In the genomic region with DNA sequence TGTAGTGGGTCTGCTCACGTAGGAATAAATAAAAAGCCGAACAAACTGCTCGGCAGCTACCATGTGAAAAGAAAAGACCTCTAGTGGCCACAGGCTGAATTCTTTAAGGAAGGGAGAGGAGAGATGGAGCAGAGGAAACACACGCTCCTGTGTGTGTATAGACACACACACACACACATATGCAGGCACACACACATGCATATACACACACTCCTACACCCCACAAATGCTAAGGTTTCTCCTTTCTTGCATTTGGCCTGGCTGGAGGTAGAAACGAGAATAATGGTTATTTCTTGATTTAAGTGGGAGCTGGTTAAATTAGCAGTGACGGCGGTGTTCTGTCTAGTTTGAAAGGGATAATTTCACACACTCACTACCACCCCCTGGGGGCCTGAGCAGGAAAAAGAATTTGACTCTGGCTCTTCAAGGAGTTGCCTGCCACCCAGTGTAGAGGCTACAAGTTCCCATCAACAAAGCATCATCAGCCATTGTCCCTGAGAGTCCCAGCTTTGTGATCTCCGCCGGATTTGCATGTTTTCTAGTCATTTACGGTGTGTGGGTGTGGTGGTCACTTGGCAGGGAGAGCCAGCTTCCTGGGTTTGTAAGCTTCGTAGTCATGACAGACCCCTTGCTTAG, we compare ENCODE assay signal across 7 cellular contexts. TPM values are rescaled to one million over a fixed set of nuclear protein-coding genes. Genes with fewer than 3 reads are reported as not detected.
DNase-seq lines count a peak whose midpoint lies in the region; ATAC-seq, FAIRE-seq and TF ChIP-seq lines count a peak whose summit lies in the region.

Gene INSYN2B, minus strand, starts transcription at position 78 of the 636 bp plus-strand sequence. CDS start 96,597 bp downstream, outside the sequence.

- no peak for TF ChIP-seq POLR2A in H54 (IDR thresholded peaks at IDR 0.05; ENCODE audit: low read depth, low read length)

- peak within 1 kb of the TSS; percentile 84 for H3K4me3 ChIP-seq in adipocyte (ENCODE audit: low read length)
- peak within 1 kb of the TSS in 7 of 10 donors; percentile 12 to 38 (median 25) for H3K4me3 ChIP-seq in heart right ventricle

- intact Hi-C loops in heart right ventricle (cut with DNase I), result loop anchor here in 7 of 10 donors (1.0 to 5.0 kb wide), 4 partner anchors 273 to 278 kb away; no protein-coding TSS in a partner anchor

- H3K36me3 ChIP-seq in adipocyte (ENCODE audit: control insufficient read depth, insufficient read depth, low read length, severe bottlenecking), result no peaks in the 10 kb centered on the region
- peaks cover 0 to 26% (median 0%) of the 10 kb centered on the region in 9 donors for H3K36me3 ChIP-seq in heart right ventricle

- peak within 1 kb of the TSS in 1 of 10 donors; percentile 41 for H3K27ac ChIP-seq in heart right ventricle

- 10 to 12% methylated on average over 11 of the region's 11 CpGs for WGBS in heart right ventricle, 2 donors

- DNase-seq in GM03348 (ENCODE audit: low spot score), result peak; percentile 86
- DNase-seq in H54 (ENCODE audit: insufficient read length, low spot score), result peak; percentile 58
- peak; percentile 27 for DNase-seq in NCI-H2029 treated with DMSO at 0.1 percent for 48 hours (lab: John Stamatoyannopoulos, UW)
- peak; percentile 93 for DNase-seq in adipocyte (ENCODE audit: low read depth)
- peak; percentile 36 to 40 for DNase-seq in heart right ventricle
- peak; percentile 96 for DNase-seq in pons (ENCODE audit: low spot score)

- no peaks in the 10 kb centered on the region for H3K27me3 ChIP-seq in adipocyte (replicated peaks; ENCODE audit: control insufficient read depth, insufficient read depth, low read length)
- peaks cover 0 to 53% (median 23%) of the 10 kb centered on the region in 7 donors for H3K27me3 ChIP-seq in heart right ventricle

- H3K4me1 ChIP-seq in adipocyte (ENCODE audit: control insufficient read depth, insufficient read depth, low read length), result peaks cover 29% of the 10 kb centered on the region
- H3K4me1 ChIP-seq in heart right ventricle, result peaks cover 0 to 9% (median 0%) of the 10 kb centered on the region in 9 donors

- peak within 1 kb of the TSS; percentile 84 for H3K9ac ChIP-seq in adipocyte (ENCODE audit: low read length)

- TF ChIP-seq CTCF in heart right ventricle (IDR thresholded peaks at IDR 0.05), result peak; percentile 11 to 65 (median 57)

- FAIRE-seq in H54 (lab: Jason Lieb, UNC), result no peak

- ATAC-seq in heart right ventricle (peak; percentile 75 to 89 (median 86)), GM21786 (IDR thresholded peaks at IDR 0.05; ENCODE audit: unreplicated experiment) (no peak)

- H3K9me3 ChIP-seq in adipocyte (ENCODE audit: control insufficient read depth, low read length), result no peaks in the 10 kb centered on the region
- no peaks in the 10 kb centered on the region for H3K9me3 ChIP-seq in heart right ventricle

RNA-seq across cellular contexts. Expression of gene INSYN2B, which starts in this region (rescaled TPM):
- under 1 TPM in 4 of 10 donors, not detected in 6; 0.13 to 0.87 (median 0.19) TPM for total RNA-seq in heart right ventricle
- polyA plus RNA-seq in heart right ventricle, result under 1 TPM in 1 of 2 donors, not detected in 1; 0.09 TPM

Comparison
In these comparisons a context has a peak if more than half of its experiments do, and no peak if none do; other contexts are left out.
1. Peak in DNase-seq, ATAC-seq and H3K4me3 ChIP-seq in heart right ventricle; RNA of the gene not detected or under 1 TPM.
2. DNase-seq: peak in every context shown above with its lines; median percentile 96 in pons; 93 in adipocyte; 86 in GM03348; 58 in H54; 38 in heart right ventricle; 27 in NCI-H2029 treated with DMSO at 0.1 percent for 48 hours.